In the genomic region with DNA sequence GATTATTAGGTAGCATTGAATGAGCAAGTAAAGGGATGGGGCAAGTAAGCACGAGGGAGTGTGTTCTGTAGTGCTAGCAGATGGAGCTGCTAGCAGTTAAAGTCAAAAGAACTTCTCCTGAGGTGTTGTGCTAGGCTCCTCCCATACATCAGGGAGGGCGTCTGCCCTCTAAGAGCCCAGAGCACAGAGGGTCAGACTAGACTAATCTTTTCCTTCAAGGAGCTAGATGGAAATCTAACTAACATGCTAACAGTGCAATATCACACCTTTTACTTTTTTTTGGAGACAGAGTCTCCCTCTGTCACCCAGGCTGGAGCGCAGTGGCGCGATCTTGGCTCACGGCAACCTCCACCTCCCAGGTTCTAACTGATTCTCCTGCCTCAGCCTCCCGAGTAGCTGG, we compare ENCODE assay signal across 1 cellular context.
TF ChIP-seq lines count a peak whose summit lies in the region.

No MANE protein-coding gene starts in this region.

TF ChIP-seq in K562, 482 proteins besides CTCF, POLR2A, EP300 and RAD21:
- TF ChIP-seq, protein P1, sequence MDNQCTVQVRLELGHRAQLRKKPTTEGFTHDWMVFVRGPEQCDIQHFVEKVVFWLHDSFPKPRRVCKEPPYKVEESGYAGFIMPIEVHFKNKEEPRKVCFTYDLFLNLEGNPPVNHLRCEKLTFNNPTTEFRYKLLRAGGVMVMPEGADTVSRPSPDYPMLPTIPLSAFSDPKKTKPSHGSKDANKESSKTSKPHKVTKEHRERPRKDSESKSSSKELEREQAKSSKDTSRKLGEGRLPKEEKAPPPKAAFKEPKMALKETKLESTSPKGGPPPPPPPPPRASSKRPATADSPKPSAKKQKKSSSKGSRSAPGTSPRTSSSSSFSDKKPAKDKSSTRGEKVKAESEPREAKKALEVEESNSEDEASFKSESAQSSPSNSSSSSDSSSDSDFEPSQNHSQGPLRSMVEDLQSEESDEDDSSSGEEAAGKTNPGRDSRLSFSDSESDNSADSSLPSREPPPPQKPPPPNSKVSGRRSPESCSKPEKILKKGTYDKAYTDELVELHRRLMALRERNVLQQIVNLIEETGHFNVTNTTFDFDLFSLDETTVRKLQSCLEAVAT (IDR thresholded peaks at IDR 0.05): peak in 1 of 2 experiments; percentile 58; a peak in 1 of 4 replicates
- TF ChIP-seq, protein P2, sequence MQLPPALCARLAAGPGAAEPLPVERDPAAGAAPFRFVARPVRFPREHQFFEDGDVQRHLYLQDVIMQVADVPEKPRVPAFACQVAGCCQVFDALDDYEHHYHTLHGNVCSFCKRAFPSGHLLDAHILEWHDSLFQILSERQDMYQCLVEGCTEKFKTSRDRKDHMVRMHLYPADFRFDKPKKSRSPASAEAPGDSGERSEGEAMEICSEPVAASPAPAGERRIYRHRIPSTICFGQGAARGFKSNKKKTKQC (CRISPR knock-in tag; IDR thresholded peaks at IDR 0.05): no peak
- peak; percentile 19; the same call in 1 of the 2 replicates for TF ChIP-seq C11orf30 (IDR thresholded peaks at IDR 0.05; ENCODE audit: low read depth)
